ENCODE assay signal across 8 cellular contexts in the genomic region with DNA sequence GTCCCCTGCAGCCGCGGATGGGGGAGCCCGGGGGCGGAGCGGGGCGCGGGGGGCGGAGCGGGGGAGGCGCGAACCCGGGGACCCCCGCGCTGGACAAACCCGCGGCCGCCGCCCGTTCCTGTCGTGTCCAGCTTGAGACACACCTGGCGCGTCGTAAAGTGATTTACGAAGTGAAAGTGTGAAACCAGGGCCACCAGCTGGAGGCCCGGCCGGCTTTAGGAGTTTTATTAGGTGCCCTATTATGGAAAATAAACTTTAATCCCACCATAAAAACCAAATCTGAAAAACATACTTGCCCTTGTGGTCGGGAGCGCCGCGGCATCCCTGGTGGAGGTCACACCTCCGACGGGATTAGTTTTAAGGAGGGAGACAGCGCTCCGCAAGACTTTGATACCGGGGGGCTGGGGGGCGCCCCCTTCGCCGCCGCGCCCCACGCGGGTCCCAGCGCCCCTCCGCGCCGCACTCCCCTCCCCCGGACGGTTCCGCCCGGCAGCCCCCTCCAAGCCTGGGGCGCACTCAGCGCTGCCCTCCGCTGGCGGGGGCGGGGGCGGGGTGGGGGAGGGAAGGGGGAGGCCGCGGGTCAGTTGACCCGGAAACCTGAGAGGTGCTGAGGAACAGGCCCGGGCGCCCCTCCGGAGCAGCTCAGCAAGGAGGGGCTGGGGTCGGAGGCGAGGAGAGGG. TPM values are rescaled to one million over a fixed set of nuclear protein-coding genes. Genes with fewer than 3 reads are reported as not detected.
DNase-seq lines count a peak whose midpoint lies in the region; ATAC-seq and TF ChIP-seq lines count a peak whose summit lies in the region.

No MANE protein-coding gene starts in this region.

- H4K20me1 ChIP-seq in osteoblast (ENCODE audit: insufficient read depth, low read length) = no peaks in the 10 kb centered on the region

- H3K36me3 ChIP-seq in duodenal mucosa (ENCODE audit: control insufficient read depth in 1 of 2, insufficient read depth in 2 of 2, low read length in 2 of 2) (no peaks in the 10 kb centered on the region), osteoblast (ENCODE audit: insufficient read depth, low read length) (no peaks in the 10 kb centered on the region)

- H2AFZ ChIP-seq in osteoblast (ENCODE audit: low read length) = no peak overlapping the region

- H3K4me1 ChIP-seq in duodenal mucosa (ENCODE audit: control insufficient read depth in 1 of 2, insufficient read depth in 2 of 2, low read length in 2 of 2) = peaks cover 10 to 34% of the 10 kb centered on the region in 2 donors
- H3K4me1 ChIP-seq in osteoblast (ENCODE audit: insufficient read depth, low read length) = no peaks in the 10 kb centered on the region

- H3K27ac ChIP-seq in duodenal mucosa (ENCODE audit: low read depth, low read length) (no peak overlapping the region), osteoblast (ENCODE audit: low read depth, low read length) (no peak overlapping the region)

- no peaks in the 10 kb centered on the region for H3K79me2 ChIP-seq in osteoblast (ENCODE audit: insufficient read depth, low read length)

- H3K27me3 ChIP-seq in duodenal mucosa (ENCODE audit: control insufficient read depth in 1 of 2, insufficient read depth in 2 of 2, low read length in 2 of 2) (peaks cover 20 to 21% of the 10 kb centered on the region in 2 donors), osteoblast (ENCODE audit: insufficient read depth, low read length) (peaks cover 84% of the 10 kb centered on the region)

- H3K9ac ChIP-seq in duodenal mucosa (ENCODE audit: low read depth in 1 of 2, low read length in 2 of 2) = peak overlapping the region; percentile 47 to 61

- H3K9me3 ChIP-seq in duodenal mucosa (ENCODE audit: control insufficient read depth in 1 of 2, low read length in 2 of 2) (no peaks in the 10 kb centered on the region), osteoblast (ENCODE audit: low read depth, low read length) (no peaks in the 10 kb centered on the region)

- no peak for TF ChIP-seq CTCF in osteoblast (IDR thresholded peaks at IDR 0.05; ENCODE audit: extremely low read depth, low read depth, low read length)

- peak overlapping the region; percentile 11; the same call in 1 of the 2 replicates for H3K4me3 ChIP-seq in Jurkat, Clone E6-1 (ENCODE audit: low read length)
- H3K4me3 ChIP-seq in duodenal mucosa (ENCODE audit: low read depth in 1 of 2, low read length in 2 of 2) (peak overlapping the region; percentile 50 to 70), osteoblast (ENCODE audit: insufficient read depth, low read length) (peak overlapping the region; percentile 52)

- peak overlapping the region; percentile 74 for H3K4me2 ChIP-seq in osteoblast (ENCODE audit: insufficient read depth, low read length)

- DNase-seq in Jurkat, Clone E6-1 (ENCODE audit: low read depth, low spot score) = no peak
- DNase-seq in osteoblast (ENCODE audit: insufficient read length, low spot score, missing footprints) (peak; percentile 85), SW480 (ENCODE audit: low spot score) (no peak), T-helper 9 cell (no peak), HUDEP-2 (lab: John Stamatoyannopoulos, UW; ENCODE audit: unreplicated experiment in 76 of 76) (no peak)

- ATAC-seq in GM18909 (IDR thresholded peaks at IDR 0.05; ENCODE audit: poor library complexity, unreplicated experiment) (peak; percentile 27), HG02970 (IDR thresholded peaks at IDR 0.05; ENCODE audit: low FRiP score, unreplicated experiment) (no peak)

RNA-seq across cellular contexts. Expression of a gene that starts 10.3 kb away (rescaled TPM):
- polyA plus RNA-seq in Jurkat, Clone E6-1 (2012; ENCODE audit: insufficient read depth, insufficient read length) = 13.3 TPM
- total RNA-seq in osteoblast = not detected in 2 replicates

RNA-seq across cellular contexts. Expression of a gene that starts 50.7 kb away (rescaled TPM):
- 34.5 TPM for polyA plus RNA-seq in Jurkat, Clone E6-1 (2012; ENCODE audit: insufficient read depth, insufficient read length)
- 11.6 and 17.1 TPM in 2 replicates for total RNA-seq in osteoblast
